Comparison of ENCODE assay signal across 14 cellular contexts in the genomic region with DNA sequence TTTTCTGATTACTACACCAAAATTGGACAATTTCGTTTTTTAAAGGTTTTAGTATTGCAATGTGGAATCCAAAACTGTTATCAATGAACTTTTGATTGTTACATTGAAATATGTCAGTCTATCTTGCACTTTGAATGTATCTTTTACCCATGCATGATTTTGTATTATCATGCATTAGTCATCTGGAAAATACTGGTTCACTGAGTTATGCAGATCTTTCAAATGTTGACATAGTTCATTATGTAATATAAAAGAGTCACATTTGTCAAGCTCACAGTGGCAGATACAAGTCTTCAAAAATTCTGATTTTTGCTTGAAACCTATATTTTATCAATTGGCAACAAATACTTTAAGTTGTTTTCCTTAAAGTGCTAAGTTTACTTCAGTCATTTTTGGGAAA.
DNase-seq lines count a peak whose midpoint lies in the region; ATAC-seq, FAIRE-seq and TF ChIP-seq lines count a peak whose summit lies in the region.
"Had no signal": no experiment of that assay in that cellular context is flagged by ENCODE, and none has a peak within 500 bp of the region (broad histone marks: within the 10 kb centered on the region; RNA-seq: fewer than 3 reads in every experiment).

No MANE protein-coding gene starts in this region.

- no peaks in the 10 kb centered on the region for H3K9me3 ChIP-seq in Karpas-422 (ENCODE audit: low read length)

- peaks cover 56% of the 10 kb centered on the region for H4K20me1 ChIP-seq in Karpas-422 (ENCODE audit: insufficient read depth, low read depth, low read length)

- no peak for ATAC-seq in stimulated activated memory B cell treated with anti-CD40 and anti-IgM and Interleukin-4, amounts not matched to agents 10 μg/mL and 1 μg/mL and 100 μg/mL, for 72 hours

- no peak overlapping the region for H3K4me3 Mint-ChIP-seq in stimulated activated memory B cell treated with anti-CD40 and anti-IgM and Interleukin-4, amounts not matched to agents 10 μg/mL and 1 μg/mL and 100 μg/mL, for 72 hours
- H3K4me3 Mint-ChIP-seq: IgD-negative memory B cell had no signal

- peaks cover 58% of the 10 kb centered on the region for H3K4me1 Mint-ChIP-seq in stimulated activated memory B cell treated with anti-CD40 and anti-IgM and Interleukin-4, amounts not matched to agents 10 μg/mL and 1 μg/mL and 100 μg/mL, for 72 hours

- H3K4me3 ChIP-seq in Karpas-422 (ENCODE audit: low read length) (no peak overlapping the region), bronchial epithelial cell (ENCODE audit: low read depth, low read length) (no peak overlapping the region)
- H3K4me3 ChIP-seq: BLaER1, SK-N-MC had no signal

- H3K27me3 ChIP-seq in Karpas-422 (ENCODE audit: low read length): no peaks in the 10 kb centered on the region
- no peaks in the 10 kb centered on the region for H3K27me3 ChIP-seq in bronchial epithelial cell (ENCODE audit: control insufficient read depth, insufficient read depth, low read length)
- H3K27me3 ChIP-seq: BLaER1 had no signal

- H2AFZ ChIP-seq in Karpas-422 (ENCODE audit: low read length): no peak overlapping the region

- no peaks in the 10 kb centered on the region for H3K27me3 Mint-ChIP-seq in stimulated activated memory B cell treated with anti-CD40 and anti-IgM and Interleukin-4, amounts not matched to agents 10 μg/mL and 1 μg/mL and 100 μg/mL, for 72 hours
- H3K27me3 Mint-ChIP-seq: IgD-negative memory B cell had no signal

- DNase-seq in ELR (ENCODE audit: low read depth): peak; percentile 29
- DNase-seq in Karpas-422: no peak
- DNase-seq in bronchial epithelial cell (ENCODE audit: low read depth): peak; percentile 79
- DNase-seq in putamen (ENCODE audit: low spot score): peak; percentile 38
- no peak for DNase-seq in NCI-H187 (lab: John Stamatoyannopoulos, UW)
- DNase-seq in NCI-H526 (lab: John Stamatoyannopoulos, UW): no peak
- DNase-seq: HCEC 1CT, NCI-H1436 treated with DMSO at 0.1 percent for 48 hours, NCI-H2081 treated with DMSO at 0.1 percent for 48 hours, NCI-H226 had no signal

- peak overlapping the region; percentile 25 for H3K4me2 ChIP-seq in Karpas-422 (ENCODE audit: low read depth, low read length, poor library complexity, severe bottlenecking)
- H3K4me2 ChIP-seq: BLaER1 had no signal

- no peak overlapping the region for H3K27ac Mint-ChIP-seq in stimulated activated memory B cell treated with anti-CD40 and anti-IgM and Interleukin-4, amounts not matched to agents 10 μg/mL and 1 μg/mL and 100 μg/mL, for 72 hours
- H3K27ac Mint-ChIP-seq: IgD-negative memory B cell had no signal

- H3K9ac ChIP-seq in Karpas-422 (ENCODE audit: low read length): no peak overlapping the region
- H3K9ac ChIP-seq: BLaER1 had no signal

- peaks cover 21% of the 10 kb centered on the region for H3K36me3 Mint-ChIP-seq in stimulated activated memory B cell treated with anti-CD40 and anti-IgM and Interleukin-4, amounts not matched to agents 10 μg/mL and 1 μg/mL and 100 μg/mL, for 72 hours

- H3K36me3 ChIP-seq in Karpas-422 (ENCODE audit: insufficient read depth, low read length) (peaks cover 44% of the 10 kb centered on the region), bronchial epithelial cell (ENCODE audit: control insufficient read depth, insufficient read depth, low read length) (peaks cover 1% of the 10 kb centered on the region)

- peaks cover 100% of the 10 kb centered on the region for H3K4me1 ChIP-seq in Karpas-422 (ENCODE audit: low read length)

- FAIRE-seq in bronchial epithelial cell (lab: Jason Lieb, UNC): no peak

- TF ChIP-seq CTCF in bronchial epithelial cell (IDR thresholded peaks at IDR 0.05; ENCODE audit: insufficient read depth, low read length, severe bottlenecking): no peak

- H3K79me2 ChIP-seq in Karpas-422 (ENCODE audit: low read length): peaks cover 100% of the 10 kb centered on the region

- H3K27ac ChIP-seq in Karpas-422 (ENCODE audit: low read length): peak overlapping the region; percentile 10; the same call in 1 of the 2 replicates
- H3K27ac ChIP-seq: BLaER1, SK-N-MC had no signal

- no peaks in the 10 kb centered on the region for H3K9me2 ChIP-seq in Karpas-422 (replicated peaks; ENCODE audit: insufficient read depth, low read length)

- H3K9me3 Mint-ChIP-seq in stimulated activated memory B cell treated with anti-CD40 and anti-IgM and Interleukin-4, amounts not matched to agents 10 μg/mL and 1 μg/mL and 100 μg/mL, for 72 hours: no peaks in the 10 kb centered on the region
- H3K9me3 Mint-ChIP-seq: IgD-negative memory B cell had no signal

Comparison
In these comparisons a context has a peak if more than half of its experiments do, and no peak if none do; other contexts are left out.
1. DNase-seq: peak in ELR (single experiment), bronchial epithelial cell (single experiment) and putamen (single experiment); none in Karpas-422 (single experiment), NCI-H187 (0 of 2) and NCI-H526 (0 of 2).